ENCODE assay signal across 8 cellular contexts in the genomic region with DNA sequence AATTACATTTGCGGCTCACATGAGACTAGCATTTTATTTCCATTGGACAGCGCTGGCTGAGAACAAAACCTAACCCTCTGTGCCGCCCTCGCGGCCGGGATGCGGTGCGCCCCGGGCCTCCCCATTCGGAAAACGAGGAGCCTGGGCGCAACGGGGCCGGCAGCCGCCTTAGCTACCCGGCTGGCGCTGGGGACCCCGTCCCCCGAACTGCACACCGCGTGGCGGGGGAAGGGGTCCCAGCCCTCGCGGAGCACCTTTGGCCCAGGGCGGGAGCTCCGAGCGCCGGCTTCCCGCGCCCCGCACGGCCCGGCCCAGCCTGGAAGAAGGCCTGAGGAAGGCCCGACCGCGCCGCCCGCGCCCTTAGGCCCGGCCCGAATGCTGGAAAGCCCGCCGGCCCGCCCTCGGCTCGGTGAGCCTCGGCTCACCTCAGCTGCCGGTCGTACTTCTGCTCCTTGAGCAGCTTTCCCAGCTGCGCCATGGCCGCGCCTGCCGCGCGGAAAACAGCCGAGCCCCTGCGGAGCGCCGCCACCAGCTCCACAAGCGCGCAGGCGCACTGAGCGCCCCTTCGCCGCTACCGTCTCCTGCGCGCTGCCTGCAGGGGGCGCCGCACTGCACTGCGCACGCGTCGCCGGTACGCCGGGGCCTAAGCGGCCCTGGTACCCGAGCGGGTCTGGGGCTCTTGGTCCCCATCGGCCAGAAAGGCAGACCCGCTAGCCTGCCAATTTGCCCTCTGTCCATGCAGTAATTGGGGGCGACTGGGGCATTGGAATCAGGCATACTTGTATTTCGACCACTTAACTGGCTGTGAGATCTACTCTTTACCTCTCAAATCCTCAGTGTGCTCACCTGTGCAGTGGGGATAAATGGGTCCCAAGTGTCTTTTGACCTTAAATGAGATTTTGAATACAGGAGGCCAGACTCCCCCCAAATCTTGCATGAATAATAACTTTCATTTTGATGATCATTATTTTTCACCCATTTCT. TPM values are rescaled to one million over a fixed set of nuclear protein-coding genes. Genes with fewer than 3 reads are reported as not detected.
DNase-seq lines count a peak whose midpoint lies in the region; ATAC-seq and TF ChIP-seq lines count a peak whose summit lies in the region.

A gene (minus strand): TSS at position 555 of the 983 bp plus-strand sequence. CDS start 77 bp downstream, at position 478.

- H3K9ac ChIP-seq in IMR-90 (ENCODE audit: low read depth, low read length) (peak within 1 kb of the TSS; percentile 47), muscle layer of colon (ENCODE audit: low read length) (peak within 1 kb of the TSS; percentile 61)

- CTCF ChIA-PET in IMR-90 (lab: Yijun Ruan, JAX) = interaction anchor here (0.5 to 3.2 kb wide), 25 partner anchors 12 to 354 kb away, joined by 3 to 22 read pairs (median 5); a partner anchor contains a TSS
- CTCF ChIA-PET in OCI-LY7 (lab: Charles Lee; ENCODE audit: unreplicated experiment) = interaction anchor here (0.6 to 0.9 kb wide), 11 partner anchors 10 to 355 kb away, joined by 3 to 7 read pairs (median 4); a partner anchor contains a TSS

- H3K36me3 ChIP-seq in IMR-90 (ENCODE audit: control insufficient read depth, insufficient read depth, low read length) (peaks cover 5% of the 10 kb centered on the region), OCI-LY7 (ENCODE audit: insufficient read depth, low read length) (peaks cover 34% of the 10 kb centered on the region), esophagus (ENCODE audit: control insufficient read depth in 2 of 2, insufficient read depth in 2 of 2, low read length in 1 of 2) (no peaks in the 10 kb centered on the region), muscle layer of colon (ENCODE audit: insufficient read depth, low read length) (peaks cover 6% of the 10 kb centered on the region)

- H3K79me2 ChIP-seq in OCI-LY7 (ENCODE audit: insufficient read depth, low read depth, low read length) = peaks cover 29% of the 10 kb centered on the region

- H3K79me1 ChIP-seq in IMR-90 (ENCODE audit: low read depth in 1 of 2, low read length in 2 of 2) = peaks cover 23 to 34% of the 10 kb centered on the region in 2 experiments

- H3K4me1 ChIP-seq in IMR-90 (ENCODE audit: control insufficient read depth, insufficient read depth, low read length) (peaks cover 12% of the 10 kb centered on the region), OCI-LY7 (ENCODE audit: insufficient read depth, low read length, poor library complexity, severe bottlenecking) (peaks cover 22% of the 10 kb centered on the region), esophagus (ENCODE audit: control insufficient read depth in 2 of 2, insufficient read depth in 2 of 2, low read length in 1 of 2) (peaks cover 2 to 4% of the 10 kb centered on the region in 2 donors), muscle layer of colon (ENCODE audit: insufficient read depth, low read length) (peaks cover 15% of the 10 kb centered on the region)

- H4K20me1 ChIP-seq in IMR-90 (ENCODE audit: insufficient read depth, low read length) (peaks cover 6% of the 10 kb centered on the region; the same call in 1 of the 2 replicates), OCI-LY7 (ENCODE audit: insufficient read depth, low read length) (no peaks in the 10 kb centered on the region)

- H3K27me3 ChIP-seq in IMR-90 (ENCODE audit: control insufficient read depth, insufficient read depth, low read length) = no peaks in the 10 kb centered on the region
- H3K27me3 ChIP-seq in esophagus (ENCODE audit: control insufficient read depth in 1 of 2, insufficient read depth in 2 of 2, low read length in 2 of 2) = no peaks in the 10 kb centered on the region
- no peaks in the 10 kb centered on the region for H3K27me3 ChIP-seq in muscle layer of colon (ENCODE audit: control insufficient read depth in 1 of 2, insufficient read depth in 2 of 2, low read length in 2 of 2)

- no peak within 1 kb of the TSS for H3K56ac ChIP-seq in IMR-90 (ENCODE audit: extremely low read depth, insufficient read depth, low read length)

- no peak within 1 kb of the TSS for H2AK5ac ChIP-seq in IMR-90 (ENCODE audit: low read depth, low read length)

- no peak within 1 kb of the TSS; the same call in none of the 2 replicates for H4K91ac ChIP-seq in IMR-90 (ENCODE audit: insufficient read depth, low read depth, low read length)

- peaks cover 6% of the 10 kb centered on the region; the same call in 1 of the 2 replicates for H3K9me1 ChIP-seq in IMR-90 (ENCODE audit: insufficient read depth, low read length)

- H2BK20ac ChIP-seq in IMR-90 (ENCODE audit: low read depth, low read length) = no peak within 1 kb of the TSS

- H3K4me3 ChIP-seq in IMR-90 (ENCODE audit: insufficient read depth, low read depth, low read length) (peak within 1 kb of the TSS; percentile 75), OCI-LY7 (ENCODE audit: low read depth, low read length, poor library complexity, severe bottlenecking) (peak within 1 kb of the TSS; percentile 81), esophagus (ENCODE audit: low read depth in 1 of 2, low read length in 2 of 2) (peak within 1 kb of the TSS; percentile 85 to 86), muscle layer of colon (ENCODE audit: low read depth in 1 of 2, low read length in 2 of 2) (peak within 1 kb of the TSS; percentile 61 to 77)

- TF ChIP-seq POLR2A in IMR-90 (IDR thresholded peaks at IDR 0.05; ENCODE audit: low read depth, low read length) = peak; percentile 77

- no peaks in the 10 kb centered on the region for H3K9me2 ChIP-seq in OCI-LY7 (ENCODE audit: insufficient read depth, low read length)

- BruUV-seq in IMR-90 (replicated peaks; lab: Mats Ljungman, UMichigan) (no TSS peak), OCI-LY7 (replicated peaks; lab: Mats Ljungman, UMichigan) (no TSS peak)

- H4K8ac ChIP-seq in IMR-90 (ENCODE audit: low read depth in 2 of 2, low read length in 2 of 2) = peak within 1 kb of the TSS; percentile 62 to 98

- H3K18ac ChIP-seq in IMR-90 (ENCODE audit: low read depth, low read length) = no peak within 1 kb of the TSS

- peak; percentile 54 for TF ChIP-seq RAD21 in IMR-90 (IDR thresholded peaks at IDR 0.05; ENCODE audit: low read length)

- H2AFZ ChIP-seq in IMR-90 (replicated peaks; ENCODE audit: low read length, poor library complexity) = peak within 1 kb of the TSS; percentile 99
- peak within 1 kb of the TSS; percentile 97 for H2AFZ ChIP-seq in OCI-LY7 (ENCODE audit: low read length)

- in situ Hi-C loops in IMR-90 (cut with MboI; ENCODE audit: low sequenced_read_pairs) = no loop called here

- ATAC-seq in GM21528 (IDR thresholded peaks at IDR 0.05; ENCODE audit: low FRiP score, unreplicated experiment) (peak; percentile 82), IMR-90 (ENCODE audit: low read depth) (peak; percentile 99)

- H2BK5ac ChIP-seq in IMR-90 (ENCODE audit: low read depth, low read length, poor library complexity, severe bottlenecking) = peak within 1 kb of the TSS; percentile 57

- dilution Hi-C loops in IMR-90 (cut with HindIII; ENCODE audit: low sequenced_read_pairs, unreplicated experiment) = no loop called here

- H2AK9ac ChIP-seq in IMR-90 (replicated peaks; ENCODE audit: low read depth, low read length, poor library complexity) = peak within 1 kb of the TSS; percentile 86

- DNase-seq in DMS153 (lab: John Stamatoyannopoulos, UW) = peak; percentile 62
- peak; percentile 81 for DNase-seq in IMR-90
- DNase-seq in OCI-LY7 (ENCODE audit: low spot score) = peak; percentile 94
- peak; percentile 92 for DNase-seq in activated T-cell treated with anti-CD3 and anti-CD28 coated beads for 48 hours (ENCODE audit: low read depth)
- DNase-seq in stimulated activated CD8-positive, alpha-beta memory T cell treated with anti-CD3 and anti-CD28 coated beads, Interleukin-7, amount 100 ng/mL, for 24 hours (ENCODE audit: low read depth) = peak; percentile 74

- H3K14ac ChIP-seq in IMR-90 (replicated peaks; ENCODE audit: low read depth, low read length) = 0 out of 2 replicates have a peak within 1 kb of the TSS, but pooled peaks have one; percentile 69

- H3K9me3 ChIP-seq in IMR-90 (ENCODE audit: control insufficient read depth, insufficient read depth, low read length) (no peaks in the 10 kb centered on the region), OCI-LY7 (ENCODE audit: low read length) (no peaks in the 10 kb centered on the region), esophagus (ENCODE audit: control insufficient read depth in 2 of 2, insufficient read depth in 1 of 2, low read depth in 1 of 2, low read length in 1 of 2) (no peaks in the 10 kb centered on the region), muscle layer of colon (ENCODE audit: low read length) (no peaks in the 10 kb centered on the region)

- POLR2A ChIA-PET in IMR-90 (lab: Charles Lee; ENCODE audit: unreplicated experiment) = interaction anchor here (0.5 to 1.2 kb wide), 3 partner anchors 10 to 42 kb away, joined by 3 to 5 read pairs (median 3); no protein-coding TSS in a partner anchor
- POLR2A ChIA-PET in OCI-LY7 (lab: Charles Lee) = interaction anchor here (0.5 to 1.4 kb wide), 6 partner anchors 19 to 93 kb away, joined by 3 to 6 read pairs (median 4); a partner anchor contains a TSS

- WGBS in IMR-90 (ENCODE audit: extremely low coverage in 2 of 2, insufficient read length in 1 of 2), 2 experiments = 0% methylated on average over 53 of the region's 84 CpGs; no CpG with 5 or more reads in 1 of the 2 experiments
- 1% methylated on average over 77 to 84 of the region's 84 CpGs for WGBS in esophagus, 2 donors

- H3K23ac ChIP-seq in IMR-90 (ENCODE audit: low read depth, low read length) = no peak within 1 kb of the TSS; the same call in 1 of the 2 replicates

- H4K5ac ChIP-seq in IMR-90 (ENCODE audit: low read depth, low read length) = peak within 1 kb of the TSS; percentile 86

- no peak within 1 kb of the TSS; the same call in 2 of the 3 replicates for H2BK15ac ChIP-seq in IMR-90 (ENCODE audit: low read depth, low read length)

- peak; percentile 98 for TF ChIP-seq CTCF in IMR-90 (conservative IDR thresholded peaks at IDR 0.05; ENCODE audit: low read depth, low read length)
- peak; percentile 92 for TF ChIP-seq CTCF in OCI-LY7 (conservative IDR thresholded peaks at IDR 0.05; ENCODE audit: low read length)

- H2BK120ac ChIP-seq in IMR-90 (ENCODE audit: low read depth, low read length) = no peak within 1 kb of the TSS

- peak within 1 kb of the TSS; percentile 87 for H3K4me2 ChIP-seq in IMR-90 (ENCODE audit: low read depth, low read length)
- H3K4me2 ChIP-seq in OCI-LY7 (ENCODE audit: low read length) = peak within 1 kb of the TSS; percentile 79

- no peak within 1 kb of the TSS for H3K4ac ChIP-seq in IMR-90 (ENCODE audit: low read depth, low read length)

- H3K27ac ChIP-seq in IMR-90 (ENCODE audit: insufficient read depth, low read length) (peak within 1 kb of the TSS; percentile 57), OCI-LY7 (ENCODE audit: low read depth, low read length, poor library complexity, severe bottlenecking) (peak within 1 kb of the TSS; percentile 69), esophagus (ENCODE audit: low read depth in 2 of 2, low read length in 1 of 2) (peak within 1 kb of the TSS; percentile 90 to 96), muscle layer of colon (ENCODE audit: low read depth, low read length) (peak within 1 kb of the TSS; percentile 93)

- intact Hi-C loops in IMR-90 (cut with micrococcal nuclease) = loop anchor here (1.0 kb wide), 1 partner anchor 43 kb away; no protein-coding TSS in a partner anchor
- intact Hi-C loops in OCI-LY7 (cut with micrococcal nuclease; ENCODE audit: unreplicated experiment) = loop anchor here (2.0 kb wide), 1 partner anchor 42 kb away; no protein-coding TSS in a partner anchor

RNA-seq across cellular contexts. Expression of the gene that starts here (rescaled TPM):
- total RNA-seq in IMR-90 (2012; rRNA removed) = 36.7 and 49.4 TPM in 2 replicates
- 25.7 and 33.0 TPM in 2 replicates for polyA plus RNA-seq in IMR-90 (2012; rRNA removed)
- polyA plus RNA-seq in IMR-90 (2012; cell fraction: cytosol; rRNA removed) = 7.6 and 8.1 TPM in 2 replicates
- 8.0 and 28.2 TPM in 2 replicates for polyA plus RNA-seq in IMR-90 (2012; cell fraction: nucleus; rRNA removed; ENCODE audit: low replicate concordance)
- total RNA-seq in OCI-LY7 (2014; rRNA removed; shearing (Covaris generic)) = 85.0 and 85.2 TPM in 2 replicates
- 98.9 and 106 TPM in 2 replicates for total RNA-seq in OCI-LY7 (2022)
- 10 to 100 TPM; 22.2 to 32.0 TPM for polyA plus RNA-seq in esophagus

Comparison
In these comparisons a context has a peak if more than half of its experiments do, and no peak if none do; other contexts are left out.
1. Peak in every context shown above with its lines: DNase-seq, ATAC-seq, H3K4me3 ChIP-seq and H3K27ac ChIP-seq.